In the genomic region with DNA sequence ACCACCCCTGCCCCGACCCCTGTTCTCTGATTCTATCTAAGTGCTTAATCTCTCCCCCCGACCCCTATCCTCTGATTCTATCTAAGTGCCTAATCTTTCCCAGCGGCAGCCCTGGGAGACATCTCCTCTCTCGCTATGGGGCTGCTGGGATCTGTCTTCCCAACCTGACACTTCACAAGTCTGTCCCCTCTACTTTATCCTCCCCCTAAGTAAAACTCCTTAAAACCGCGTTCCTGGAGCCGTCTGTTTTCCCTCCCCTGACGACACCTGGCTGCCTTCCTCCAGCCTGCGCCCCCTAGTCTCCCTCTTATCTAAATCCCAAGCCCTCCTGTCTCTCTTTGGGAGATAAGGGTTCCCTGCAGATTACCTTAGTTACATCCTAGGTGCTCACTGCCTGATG, we compare ENCODE assay signal across 3 cellular contexts.
TF ChIP-seq lines count a peak whose summit lies in the region.

No MANE protein-coding gene starts in this region.

TF ChIP-seq in GM23338, 12 proteins besides CTCF, POLR2A, EP300 and RAD21:
- TF ChIP-seq STAT1 (IDR thresholded peaks at IDR 0.05; ENCODE audit: unreplicated experiment) (no peak), JUNB (IDR thresholded peaks at IDR 0.05; ENCODE audit: unreplicated experiment) (no peak)

TF ChIP-seq in IMR-90, 13 proteins besides CTCF, POLR2A, EP300 and RAD21:
- no peak for TF ChIP-seq MAZ (IDR thresholded peaks at IDR 0.05; ENCODE audit: borderline replicate concordance, low read depth, low read length)
- no peak for TF ChIP-seq FOS (IDR thresholded peaks at IDR 0.05; ENCODE audit: low read depth, low read length)
- no peak for TF ChIP-seq BHLHE40 (IDR thresholded peaks at IDR 0.05; ENCODE audit: low read depth, low read length)
- TF ChIP-seq CHD1 (IDR thresholded peaks at IDR 0.05; ENCODE audit: low read depth, low read length) = no peak
- TF ChIP-seq NFE2L2 (IDR thresholded peaks at IDR 0.05; ENCODE audit: low read depth, low read length) = no peak
- no peak for TF ChIP-seq RFX5 (IDR thresholded peaks at IDR 0.05; ENCODE audit: low read depth, low read length)
- TF ChIP-seq, protein P1, sequence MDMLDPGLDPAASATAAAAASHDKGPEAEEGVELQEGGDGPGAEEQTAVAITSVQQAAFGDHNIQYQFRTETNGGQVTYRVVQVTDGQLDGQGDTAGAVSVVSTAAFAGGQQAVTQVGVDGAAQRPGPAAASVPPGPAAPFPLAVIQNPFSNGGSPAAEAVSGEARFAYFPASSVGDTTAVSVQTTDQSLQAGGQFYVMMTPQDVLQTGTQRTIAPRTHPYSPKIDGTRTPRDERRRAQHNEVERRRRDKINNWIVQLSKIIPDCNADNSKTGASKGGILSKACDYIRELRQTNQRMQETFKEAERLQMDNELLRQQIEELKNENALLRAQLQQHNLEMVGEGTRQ (IDR thresholded peaks at IDR 0.05; ENCODE audit: low read depth, low read length) = no peak
- TF ChIP-seq MAFK (IDR thresholded peaks at IDR 0.05; ENCODE audit: low read depth, low read length) = no peak
- no peak for TF ChIP-seq MXI1 (IDR thresholded peaks at IDR 0.05; ENCODE audit: borderline replicate concordance, low read depth, low read length)
- no peak for TF ChIP-seq RCOR1 (IDR thresholded peaks at IDR 0.05; ENCODE audit: insufficient replicate concordance, low read length)
- TF ChIP-seq CEBPB (IDR thresholded peaks at IDR 0.05; ENCODE audit: low read depth, low read length) = no peak
- TF ChIP-seq SMC3 (IDR thresholded peaks at IDR 0.05; ENCODE audit: low read depth, low read length) = no peak
- TF ChIP-seq, protein P2, sequence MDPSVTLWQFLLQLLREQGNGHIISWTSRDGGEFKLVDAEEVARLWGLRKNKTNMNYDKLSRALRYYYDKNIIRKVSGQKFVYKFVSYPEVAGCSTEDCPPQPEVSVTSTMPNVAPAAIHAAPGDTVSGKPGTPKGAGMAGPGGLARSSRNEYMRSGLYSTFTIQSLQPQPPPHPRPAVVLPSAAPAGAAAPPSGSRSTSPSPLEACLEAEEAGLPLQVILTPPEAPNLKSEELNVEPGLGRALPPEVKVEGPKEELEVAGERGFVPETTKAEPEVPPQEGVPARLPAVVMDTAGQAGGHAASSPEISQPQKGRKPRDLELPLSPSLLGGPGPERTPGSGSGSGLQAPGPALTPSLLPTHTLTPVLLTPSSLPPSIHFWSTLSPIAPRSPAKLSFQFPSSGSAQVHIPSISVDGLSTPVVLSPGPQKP (IDR thresholded peaks at IDR 0.05; ENCODE audit: borderline replicate concordance, low read depth, low read length) = no peak

TF ChIP-seq in K562, 482 proteins besides CTCF, POLR2A, EP300 and RAD21:
- TF ChIP-seq NR2F6 (CRISPR knock-in tag; IDR thresholded peaks at IDR 0.05) (no peak), ZKSCAN1 (IDR thresholded peaks at IDR 0.05; ENCODE audit: low read depth, low read length) (0 out of 2 replicates have a peak, but pooled peaks have one; percentile 68)
